In the genomic region with DNA sequence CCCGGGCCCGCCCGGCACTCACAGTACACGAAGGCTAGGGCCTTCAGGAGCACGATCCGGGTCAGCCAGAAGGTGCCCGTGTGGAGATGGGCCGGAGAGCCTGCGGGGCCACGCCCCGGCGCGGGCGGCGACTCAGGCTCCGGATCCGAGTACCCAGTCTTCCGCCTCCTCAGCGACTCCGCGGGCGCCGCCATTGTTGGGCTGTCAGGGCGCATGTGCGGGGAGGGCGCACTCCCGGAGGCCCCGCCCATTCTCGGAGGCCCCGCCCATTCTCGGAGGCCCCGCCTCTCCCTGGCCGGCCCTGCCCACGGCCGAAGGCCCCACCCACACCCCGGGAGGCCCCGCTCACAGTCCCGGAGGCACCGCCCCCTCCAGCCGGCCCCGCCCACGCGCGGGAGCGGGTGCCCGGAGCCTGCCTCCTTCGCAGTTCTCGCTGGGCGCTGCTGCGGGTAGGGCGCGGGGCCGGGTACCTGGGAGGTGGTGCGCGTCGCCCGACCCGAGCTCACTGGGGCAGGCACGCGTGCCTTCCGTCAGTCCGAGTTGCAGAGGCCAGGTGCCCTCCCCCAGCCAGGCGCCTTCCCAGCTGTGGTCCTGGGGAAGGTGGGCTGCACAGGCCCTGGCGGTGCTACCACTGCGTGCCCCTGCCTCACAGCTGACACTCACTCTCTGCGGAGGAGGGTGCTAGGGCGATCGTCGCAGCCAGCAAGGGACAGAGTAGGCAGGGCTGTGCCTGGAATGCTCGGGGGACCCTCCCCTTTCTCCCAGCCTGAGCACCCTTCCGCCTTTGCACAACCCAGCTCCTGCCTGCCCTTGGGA, we compare ENCODE assay signal across 8 cellular contexts. TPM values are rescaled to one million over a fixed set of nuclear protein-coding genes. Genes with fewer than 3 reads are reported as not detected.
DNase-seq lines count a peak whose midpoint lies in the region; ATAC-seq and TF ChIP-seq lines count a peak whose summit lies in the region.

A gene (minus strand): TSS at position 219 of the 816 bp plus-strand sequence. CDS start 4 bp downstream, at position 215.

- H4K20me1 ChIP-seq in PC-9 (ENCODE audit: insufficient read depth), result no peaks in the 10 kb centered on the region; the same call in 1 of the 2 replicates

- POLR2A ChIA-PET in PC-9 (lab: Charles Lee; ENCODE audit: unreplicated experiment), result no interaction called here

- peaks cover 6% of the 10 kb centered on the region; the same call in 1 of the 2 replicates for H3F3A ChIP-seq in PC-9 (ENCODE audit: insufficient read depth, low read depth)

- WGBS in esophagus muscularis mucosa, result 83% methylated on average over 1 of the region's 71 CpGs

- H3K36me3 Mint-ChIP-seq in activated T-cell treated with anti-CD3 and anti-CD28 coated beads, Interleukin-2, amount 50 U/mL, for 4 hours (ENCODE audit: insufficient read depth), result peaks cover 2% of the 10 kb centered on the region

- CTCF ChIA-PET in PC-9 (lab: Charles Lee), result no interaction called here

- H3K4me2 ChIP-seq in PC-9, result peak within 1 kb of the TSS; percentile 85

- intact Hi-C loops in PC-9 (cut with micrococcal nuclease; ENCODE audit: unreplicated experiment) (loop anchor here (5.0 to 10.0 kb wide), 2 partner anchors 156 to 259 kb away; no protein-coding TSS in a partner anchor), esophagus muscularis mucosa (cut with DNase I) (no loop called here)

- H3K4me3 Mint-ChIP-seq in activated T-cell treated with anti-CD3 and anti-CD28 coated beads, Interleukin-2, amount 50 U/mL, for 4 hours, result peak within 1 kb of the TSS; percentile 80

- H3K4me3 ChIP-seq in PC-9 (peak within 1 kb of the TSS; percentile 85), esophagus muscularis mucosa (peak within 1 kb of the TSS; percentile 82 to 97 (median 94))

- H3K36me3 ChIP-seq in PC-9 (ENCODE audit: low read depth) (no peaks in the 10 kb centered on the region), esophagus muscularis mucosa (peaks cover 10 to 27% (median 17%) of the 10 kb centered on the region in 4 donors)

- H3K27ac ChIP-seq in PC-9, result peak within 1 kb of the TSS; percentile 30; the same call in 1 of the 2 replicates
- peak within 1 kb of the TSS; percentile 80 to 87 (median 84) for H3K27ac ChIP-seq in esophagus muscularis mucosa (replicated peaks in 1 of 4)

- TF ChIP-seq CTCF in GM20000 (IDR thresholded peaks at IDR 0.05; ENCODE audit: extremely low read depth, missing control alignments) (no peak), PC-9 (conservative IDR thresholded peaks at IDR 0.05) (no peak), esophagus muscularis mucosa (IDR thresholded peaks at IDR 0.05) (no peak)

- H3K9me3 Mint-ChIP-seq in activated T-cell treated with anti-CD3 and anti-CD28 coated beads, Interleukin-2, amount 50 U/mL, for 4 hours, result no peaks in the 10 kb centered on the region

- no peak for TF ChIP-seq EP300 in esophagus muscularis mucosa (IDR thresholded peaks at IDR 0.05)

- H3K27me3 Mint-ChIP-seq in activated T-cell treated with anti-CD3 and anti-CD28 coated beads, Interleukin-2, amount 50 U/mL, for 4 hours (ENCODE audit: low read depth), result no peaks in the 10 kb centered on the region

- peak; percentile 86 to 89 for ATAC-seq in activated T-cell treated with anti-CD3 and anti-CD28 coated beads, Interleukin-2, amount 50 U/mL, for 4 hours

- peaks cover 12% of the 10 kb centered on the region for H3K4me1 ChIP-seq in PC-9 (replicated peaks; ENCODE audit: insufficient read depth)
- H3K4me1 ChIP-seq in esophagus muscularis mucosa, result peaks cover 17 to 33% (median 26%) of the 10 kb centered on the region in 4 donors

- no peak for TF ChIP-seq POLR2A in esophagus muscularis mucosa (IDR thresholded peaks at IDR 0.05; ENCODE audit: low read depth)

- DNase-seq in COR-L47 (lab: John Stamatoyannopoulos, UW) (peak; percentile 42), GM20000 (ENCODE audit: low spot score) (peak; percentile 100), HUDEP-2 (lab: John Stamatoyannopoulos, UW; ENCODE audit: unreplicated experiment in 76 of 76) (peak in 75 of 76 experiments; percentile 29 to 98 (median 90)), PC-9 (peak; percentile 67 to 99), esophagus muscularis mucosa (ENCODE audit: extremely low spot score) (peak; percentile 96), myocyte (ENCODE audit: low read depth) (peak; percentile 88)
- DNase-seq in activated T-cell treated with anti-CD3 and anti-CD28 coated beads, Interleukin-2, amount 50 U/mL, for 4 hours, result peak; percentile 95
- peak; percentile 94 for DNase-seq in stimulated activated CD8-positive, alpha-beta memory T cell treated with anti-CD3 and anti-CD28 coated beads, Interleukin-7, amount 100 ng/mL, for 24 hours (ENCODE audit: low read depth)

- no TSS peak for BruUV-seq in PC-9 (replicated peaks; lab: Mats Ljungman, UMichigan)

- no peaks in the 10 kb centered on the region for H3K9me2 ChIP-seq in PC-9 (ENCODE audit: insufficient read depth)

- H2AFZ ChIP-seq in PC-9, result peak within 1 kb of the TSS; percentile 85

- H3K9me3 ChIP-seq in PC-9 (ENCODE audit: insufficient read depth, low read depth) (no peaks in the 10 kb centered on the region), esophagus muscularis mucosa (no peaks in the 10 kb centered on the region)

- peaks cover 17% of the 10 kb centered on the region for H3K4me1 Mint-ChIP-seq in activated T-cell treated with anti-CD3 and anti-CD28 coated beads, Interleukin-2, amount 50 U/mL, for 4 hours (ENCODE audit: low read depth)

- peaks cover 33% of the 10 kb centered on the region for H3K27me3 ChIP-seq in PC-9 (ENCODE audit: insufficient read depth, low read depth)
- no peaks in the 10 kb centered on the region for H3K27me3 ChIP-seq in esophagus muscularis mucosa

- peaks cover 8% of the 10 kb centered on the region; the same call in 1 of the 2 replicates for H3K79me2 ChIP-seq in PC-9 (ENCODE audit: low read depth)

RNA-seq across cellular contexts. Expression of the gene that starts here (rescaled TPM):
- total RNA-seq in PC-9 (2021), result 31.3 and 35.6 TPM in 2 replicates
- total RNA-seq in activated T-cell treated with anti-CD3 and anti-CD28 coated beads, Interleukin-2, amount 50 U/mL, for 4 hours, result 1 to 10 TPM; 7.7 to 9.9 (median 9.3) TPM
- 10 to 100 TPM; 14.5 to 32.0 (median 23.8) TPM for total RNA-seq in esophagus muscularis mucosa
- total RNA-seq in myocyte, result 67.9 and 74.3 TPM in 2 replicates
- polyA plus RNA-seq in myocyte (2012), result 39.2 TPM

Comparison
In these comparisons a context has a peak if more than half of its experiments do, and no peak if none do; other contexts are left out.
1. Peak in every context shown above with its lines: DNase-seq, ATAC-seq, H3K4me3 ChIP-seq and H3K27ac ChIP-seq.
2. DNase-seq: peak in every context shown above with its lines; median percentile 100 in GM20000; 96 in esophagus muscularis mucosa; 95 in activated T-cell treated with anti-CD3 and anti-CD28 coated beads, Interleukin-2, amount 50 U/mL, for 4 hours; 94 in stimulated activated CD8-positive, alpha-beta memory T cell treated with anti-CD3 and anti-CD28 coated beads, Interleukin-7, amount 100 ng/mL, for 24 hours; 90 in HUDEP-2; 88 in myocyte; 83 in PC-9; 42 in COR-L47.